8 cellular contexts compared by ENCODE assay signal in genomic region chr9:63812822-63813221, GRCh38.
DNase-seq lines count a peak whose midpoint lies in the region; ATAC-seq and TF ChIP-seq lines count a peak whose summit lies in the region.
"Not testable (repeated sequence)": the region's sequence is repeated elsewhere in the genome, so short reads cannot be mapped to it uniquely, and the experiment has no call there.

No MANE protein-coding gene starts in this region.

- TF ChIP-seq CTCF in CD14-positive monocyte (IDR thresholded peaks at IDR 0.05); SK-N-SH (IDR thresholded peaks at IDR 0.05); lung (IDR thresholded peaks at IDR 0.05; ENCODE audit: control extremely low read depth, extremely low read depth): not testable (repeated sequence)

- WGBS in SK-N-SH (ENCODE audit: low lambda C conversion rate) = 34% methylated on average over 9 of the region's 34 CpGs
- WGBS in lung, 2 donors = 50 to 52% methylated on average over 26 to 34 of the region's 34 CpGs

- not testable (repeated sequence) for H3K9me3 ChIP-seq in SK-N-SH
- peaks cover 0 to 27% of the 10 kb centered on the region in 2 donors for H3K9me3 ChIP-seq in lung (ENCODE audit: control insufficient read depth in 2 of 2, insufficient read depth in 1 of 2, low read length in 1 of 2)

- H3K4me1 Mint-ChIP-seq in CD14-positive monocyte = peaks cover 14% of the 10 kb centered on the region
- H3K4me1 Mint-ChIP-seq in effector memory CD8-positive, alpha-beta T cell (ENCODE audit: low read depth in 2 of 2) = peaks cover 12 to 22% of the 10 kb centered on the region in 2 donors

- H3K4me1 ChIP-seq in SK-N-SH (ENCODE audit: control insufficient read depth in 1 of 2, insufficient read depth in 2 of 2, low read depth in 1 of 2, low read length in 1 of 2); lung (ENCODE audit: control insufficient read depth in 2 of 2, insufficient read depth in 2 of 2, low read length in 2 of 2): not testable (repeated sequence)

- not testable (repeated sequence) for TF ChIP-seq RAD21 in SK-N-SH (IDR thresholded peaks at IDR 0.05; ENCODE audit: low read length)

- H3K36me3 Mint-ChIP-seq in CD14-positive monocyte = not testable (repeated sequence)
- H3K36me3 Mint-ChIP-seq in effector memory CD8-positive, alpha-beta T cell (ENCODE audit: insufficient read depth) = peaks cover 11% of the 10 kb centered on the region

- H3K9ac ChIP-seq in SK-N-SH = not testable (repeated sequence)

- H4K20me1 ChIP-seq in SK-N-SH (ENCODE audit: insufficient read depth) = not testable (repeated sequence)

- not testable (repeated sequence) for H3K27me3 ChIP-seq in SK-N-SH (ENCODE audit: insufficient read depth); lung (ENCODE audit: control insufficient read depth, insufficient read depth)

- not testable (repeated sequence) for H3K27ac Mint-ChIP-seq in CD14-positive monocyte; effector memory CD8-positive, alpha-beta T cell

- not testable (repeated sequence) for H3K4me3 Mint-ChIP-seq in CD14-positive monocyte
- peak overlapping the region in 1 of 2 donors; percentile 35 for H3K4me3 Mint-ChIP-seq in effector memory CD8-positive, alpha-beta T cell

- H2AFZ ChIP-seq in SK-N-SH (ENCODE audit: low read depth) = not testable (repeated sequence)

- not testable (repeated sequence) for H3K9me2 ChIP-seq in SK-N-SH

- not testable (repeated sequence) for H3K27ac ChIP-seq in SK-N-SH (ENCODE audit: low read depth in 2 of 2, low read length in 1 of 2); lung (ENCODE audit: low read depth in 1 of 2, low read length in 1 of 2)

- intact Hi-C loops in CD14-positive monocyte (cut with micrococcal nuclease) = not testable (repeated sequence)

- H3K4me3 ChIP-seq in SK-N-SH (ENCODE audit: low read depth in 2 of 2, low read length in 1 of 2); lung: not testable (repeated sequence)

- not testable (repeated sequence) for TF ChIP-seq EP300 in SK-N-SH (IDR thresholded peaks at IDR 0.05; ENCODE audit: borderline replicate concordance in 1 of 2, low read depth in 1 of 2, low read length in 1 of 2)

- DNase-seq in CD14-positive monocyte (ENCODE audit: low spot score) = peak; percentile 38
- DNase-seq in SK-N-SH = peak; percentile 16
- DNase-seq in effector memory CD8-positive, alpha-beta T cell; lung (ENCODE audit: low spot score): not testable (repeated sequence)

- peak; percentile 46 for ATAC-seq in GM19023 (IDR thresholded peaks at IDR 0.05; ENCODE audit: unreplicated experiment)
- peak; percentile 32 for ATAC-seq in GM21447 (IDR thresholded peaks at IDR 0.05; ENCODE audit: unreplicated experiment)
- ATAC-seq in HG02763 (IDR thresholded peaks at IDR 0.05; ENCODE audit: unreplicated experiment) = peak; percentile 67
- peak; percentile 62 for ATAC-seq in HG03196 (IDR thresholded peaks at IDR 0.05; ENCODE audit: unreplicated experiment)
- peak; percentile 76 for ATAC-seq in effector memory CD8-positive, alpha-beta T cell (replicated peaks)
- ATAC-seq in lung (ENCODE audit: insufficient read depth, low FRiP score) = peak; percentile 53

- H3K9me3 Mint-ChIP-seq in CD14-positive monocyte = peaks cover 26 to 51% (median 45%) of the 10 kb centered on the region in 7 donors
- peaks cover 3 to 18% of the 10 kb centered on the region in 2 donors for H3K9me3 Mint-ChIP-seq in effector memory CD8-positive, alpha-beta T cell

- peaks cover 10 to 15% (median 11%) of the 10 kb centered on the region in 3 donors for H3K27me3 Mint-ChIP-seq in CD14-positive monocyte (ENCODE audit: low read depth in 3 of 3)
- H3K27me3 Mint-ChIP-seq in effector memory CD8-positive, alpha-beta T cell = peaks cover 1 to 13% of the 10 kb centered on the region in 2 donors

- H3K4me2 ChIP-seq in SK-N-SH = not testable (repeated sequence)

- CTCF ChIA-PET in SK-N-SH (lab: Yijun Ruan, JAX) = not testable (repeated sequence)

- H3K36me3 ChIP-seq in SK-N-SH (replicated peaks in 1 of 2; ENCODE audit: control insufficient read depth in 1 of 2, insufficient read depth in 2 of 2, low read length in 1 of 2); lung (ENCODE audit: control insufficient read depth in 2 of 2, insufficient read depth in 2 of 2, low read length in 2 of 2): not testable (repeated sequence)

- H3F3A ChIP-seq in SK-N-SH (replicated peaks; ENCODE audit: insufficient read depth) = not testable (repeated sequence)

- H3K79me2 ChIP-seq in SK-N-SH (ENCODE audit: insufficient read depth) = not testable (repeated sequence)

- POLR2A ChIA-PET in SK-N-SH (lab: Yijun Ruan, JAX) = not testable (repeated sequence)
